Comparison of ENCODE assay signal across 9 cellular contexts in genomic region chr9:127949827-127950512, GRCh38. TPM values are rescaled to one million over a fixed set of nuclear protein-coding genes. Genes with fewer than 3 reads are reported as not detected.
A peak's percentile ranks its signal among the peaks of the same experiment; 100 is the strongest.
DNase-seq lines count a peak whose midpoint lies in the region; ATAC-seq and TF ChIP-seq lines count a peak whose summit lies in the region.
"Had no signal": no experiment of that assay in that cellular context is flagged by ENCODE, and none has a peak within 500 bp of the region (broad histone marks: within the 10 kb centered on the region; RNA-seq: fewer than 3 reads in every experiment).

No MANE protein-coding gene starts in this region.

- H3K27me3 ChIP-seq in left ventricle myocardium inferior (ENCODE audit: low read depth) (no peaks in the 10 kb centered on the region), suprapubic skin (no peaks in the 10 kb centered on the region)

- H3K9me3 ChIP-seq in left ventricle myocardium inferior (replicated peaks) (no peaks in the 10 kb centered on the region), suprapubic skin (no peaks in the 10 kb centered on the region), mucosa of descending colon (no peaks in the 10 kb centered on the region)

- H3K36me3 Mint-ChIP-seq in activated T-cell treated with anti-CD3 and anti-CD28 coated beads, Interleukin-2, amount 50 U/mL, for 24 hours (ENCODE audit: low read depth) = peaks cover 57% of the 10 kb centered on the region

- 64% methylated on average over 15 of the region's 17 CpGs for WGBS in suprapubic skin

- TF ChIP-seq POLR2A in suprapubic skin (IDR thresholded peaks at IDR 0.05) = no peak

- no peaks in the 10 kb centered on the region for H3K9me3 Mint-ChIP-seq in activated T-cell treated with anti-CD3 and anti-CD28 coated beads, Interleukin-2, amount 50 U/mL, for 24 hours

- no peaks in the 10 kb centered on the region for H3K27me3 Mint-ChIP-seq in activated T-cell treated with anti-CD3 and anti-CD28 coated beads, Interleukin-2, amount 50 U/mL, for 24 hours

- DNase-seq in activated T-cell treated with anti-CD3 and anti-CD28 coated beads, Interleukin-2, amount 50 U/mL, for 24 hours = no peak
- no peak for DNase-seq in activated T-cell treated with anti-CD3 and anti-CD28 coated beads, Interleukin-2, amount 50 U/mL, for 48 hours
- DNase-seq in left ventricle myocardium inferior (peak; percentile 56), suprapubic skin (ENCODE audit: low spot score in 2 of 2) (no peak), mucosa of descending colon (no peak)
- DNase-seq: ACHN; activated CD4-positive, CD25-positive, alpha-beta regulatory T cell; NCI-H1092 had no signal

- no peak for TF ChIP-seq EP300 in suprapubic skin (IDR thresholded peaks at IDR 0.05)

- no peak for ATAC-seq in mucosa of descending colon
- ATAC-seq in GM21786 (IDR thresholded peaks at IDR 0.05; ENCODE audit: unreplicated experiment) = no peak

- TF ChIP-seq CTCF in left ventricle myocardium inferior (IDR thresholded peaks at IDR 0.05; ENCODE audit: borderline replicate concordance) (no peak), suprapubic skin (IDR thresholded peaks at IDR 0.05) (no peak), mucosa of descending colon (IDR thresholded peaks at IDR 0.05) (no peak)

- H3K4me1 ChIP-seq in left ventricle myocardium inferior = peaks cover 98% of the 10 kb centered on the region
- H3K4me1 ChIP-seq in suprapubic skin = peaks cover 50% of the 10 kb centered on the region
- H3K4me1 ChIP-seq in mucosa of descending colon (ENCODE audit: low read depth) = peaks cover 26% of the 10 kb centered on the region

- peaks cover 75% of the 10 kb centered on the region for H3K4me1 Mint-ChIP-seq in activated T-cell treated with anti-CD3 and anti-CD28 coated beads, Interleukin-2, amount 50 U/mL, for 24 hours (ENCODE audit: low read depth)

- peaks cover 8% of the 10 kb centered on the region for H3K36me3 ChIP-seq in left ventricle myocardium inferior
- peaks cover 32% of the 10 kb centered on the region for H3K36me3 ChIP-seq in suprapubic skin
- peaks cover under 1% of the 10 kb centered on the region for H3K36me3 ChIP-seq in mucosa of descending colon (ENCODE audit: low read depth)

- peak overlapping the region; percentile 89 for H3K27ac Mint-ChIP-seq in activated T-cell treated with anti-CD3 and anti-CD28 coated beads, Interleukin-2, amount 50 U/mL, for 24 hours

- H3K4me3 Mint-ChIP-seq in activated T-cell treated with anti-CD3 and anti-CD28 coated beads, Interleukin-2, amount 50 U/mL, for 24 hours = no peak overlapping the region

- intact Hi-C loops in left ventricle myocardium inferior (cut with micrococcal nuclease) = loop anchor here (10.0 kb wide), 1 partner anchor 165 kb away; no protein-coding TSS in a partner anchor
- intact Hi-C loops in mucosa of descending colon (cut with DNase I, micrococcal nuclease) = loop anchor here (10.0 kb wide), 1 partner anchor 165 kb away; no protein-coding TSS in a partner anchor

- H3K4me3 ChIP-seq in left ventricle myocardium inferior = peak overlapping the region; percentile 46
- H3K4me3 ChIP-seq in suprapubic skin = no peak overlapping the region
- no peak overlapping the region for H3K4me3 ChIP-seq in mucosa of descending colon

- H3K27ac ChIP-seq in left ventricle myocardium inferior (replicated peaks) (peak overlapping the region; percentile 87), suprapubic skin (peak overlapping the region; percentile 77)

RNA-seq across cellular contexts. Expression of gene DPM2, which starts 12.3 kb away (rescaled TPM):
- total RNA-seq in left ventricle myocardium inferior (14.0 TPM), suprapubic skin (10 to 100 TPM; 19.4 to 39.7 (median 30.6) TPM), mucosa of descending colon (10 to 100 TPM; 23.0 to 30.4 (median 29.4) TPM)

RNA-seq across cellular contexts. Expression of gene PIP5KL1, which starts 19.4 kb away (rescaled TPM):
- 0.85 TPM for total RNA-seq in left ventricle myocardium inferior
- 10 to 100 TPM in 1 of 4 donors, 1 to 10 TPM in 3; 5.8 to 14.7 (median 9.2) TPM for total RNA-seq in suprapubic skin
- total RNA-seq in mucosa of descending colon = 1 to 10 TPM in 2 of 3 donors, under 1 TPM in 1; 0.58 to 1.9 (median 1.1) TPM

RNA-seq across cellular contexts. Expression of gene EEIG1, which starts 30.8 kb away (rescaled TPM):
- total RNA-seq in left ventricle myocardium inferior (20.7 TPM), suprapubic skin (10 to 100 TPM; 43.1 to 85.8 (median 59.5) TPM), mucosa of descending colon (100 to 1,000 TPM; 127 to 168 (median 144) TPM)

RNA-seq across cellular contexts. Expression of gene ST6GALNAC4, which starts 33.1 kb away (rescaled TPM):
- total RNA-seq in left ventricle myocardium inferior (31.3 TPM), suprapubic skin (10 to 100 TPM; 14.6 to 25.2 (median 20.2) TPM), mucosa of descending colon (10 to 100 TPM; 31.0 to 39.2 (median 37.2) TPM)

RNA-seq across cellular contexts. Expression of gene ST6GALNAC6, which starts 50.6 kb away (rescaled TPM):
- 48.4 TPM for total RNA-seq in left ventricle myocardium inferior
- total RNA-seq in suprapubic skin = 10 to 100 TPM; 41.6 to 50.5 (median 47.0) TPM
- 100 to 1,000 TPM; 121 to 266 (median 175) TPM for total RNA-seq in mucosa of descending colon
